2 cellular contexts compared by ENCODE assay signal in the genomic region with DNA sequence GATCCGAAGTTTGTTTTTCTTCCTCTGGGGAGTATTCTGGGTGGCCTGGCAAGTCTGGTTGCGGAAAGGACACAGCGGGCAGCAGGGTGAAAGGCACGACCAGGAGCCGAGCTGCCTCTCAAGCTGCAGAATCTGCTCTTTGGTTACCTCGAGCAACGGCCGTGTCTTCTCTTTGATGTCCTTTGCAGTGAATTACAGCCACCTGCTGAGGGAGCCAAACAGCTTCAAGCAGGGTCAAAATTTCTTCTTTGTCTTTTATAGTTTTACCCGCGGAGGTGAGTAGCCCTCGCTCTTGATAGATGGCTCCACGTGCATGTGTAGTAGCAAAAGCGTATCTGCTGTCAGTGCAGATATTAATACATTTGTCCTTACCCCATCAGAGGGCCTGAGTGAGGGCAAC.
TF ChIP-seq lines count a peak whose summit lies in the region.

No MANE protein-coding gene starts in this region.

TF ChIP-seq in Ishikawa, 13 proteins besides CTCF, POLR2A, EP300 and RAD21:
- TF ChIP-seq, protein P1, sequence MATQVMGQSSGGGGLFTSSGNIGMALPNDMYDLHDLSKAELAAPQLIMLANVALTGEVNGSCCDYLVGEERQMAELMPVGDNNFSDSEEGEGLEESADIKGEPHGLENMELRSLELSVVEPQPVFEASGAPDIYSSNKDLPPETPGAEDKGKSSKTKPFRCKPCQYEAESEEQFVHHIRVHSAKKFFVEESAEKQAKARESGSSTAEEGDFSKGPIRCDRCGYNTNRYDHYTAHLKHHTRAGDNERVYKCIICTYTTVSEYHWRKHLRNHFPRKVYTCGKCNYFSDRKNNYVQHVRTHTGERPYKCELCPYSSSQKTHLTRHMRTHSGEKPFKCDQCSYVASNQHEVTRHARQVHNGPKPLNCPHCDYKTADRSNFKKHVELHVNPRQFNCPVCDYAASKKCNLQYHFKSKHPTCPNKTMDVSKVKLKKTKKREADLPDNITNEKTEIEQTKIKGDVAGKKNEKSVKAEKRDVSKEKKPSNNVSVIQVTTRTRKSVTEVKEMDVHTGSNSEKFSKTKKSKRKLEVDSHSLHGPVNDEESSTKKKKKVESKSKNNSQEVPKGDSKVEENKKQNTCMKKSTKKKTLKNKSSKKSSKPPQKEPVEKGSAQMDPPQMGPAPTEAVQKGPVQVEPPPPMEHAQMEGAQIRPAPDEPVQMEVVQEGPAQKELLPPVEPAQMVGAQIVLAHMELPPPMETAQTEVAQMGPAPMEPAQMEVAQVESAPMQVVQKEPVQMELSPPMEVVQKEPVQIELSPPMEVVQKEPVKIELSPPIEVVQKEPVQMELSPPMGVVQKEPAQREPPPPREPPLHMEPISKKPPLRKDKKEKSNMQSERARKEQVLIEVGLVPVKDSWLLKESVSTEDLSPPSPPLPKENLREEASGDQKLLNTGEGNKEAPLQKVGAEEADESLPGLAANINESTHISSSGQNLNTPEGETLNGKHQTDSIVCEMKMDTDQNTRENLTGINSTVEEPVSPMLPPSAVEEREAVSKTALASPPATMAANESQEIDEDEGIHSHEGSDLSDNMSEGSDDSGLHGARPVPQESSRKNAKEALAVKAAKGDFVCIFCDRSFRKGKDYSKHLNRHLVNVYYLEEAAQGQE (IDR thresholded peaks at IDR 0.05; ENCODE audit: low read depth): no peak
- TF ChIP-seq FOXM1 (IDR thresholded peaks at IDR 0.05; ENCODE audit: borderline replicate concordance, low read depth) (no peak), CREB1 (IDR thresholded peaks at IDR 0.05; ENCODE audit: low read depth) (no peak), YY1 (IDR thresholded peaks at IDR 0.05; ENCODE audit: low read depth) (no peak)
- TF ChIP-seq, protein P2, sequence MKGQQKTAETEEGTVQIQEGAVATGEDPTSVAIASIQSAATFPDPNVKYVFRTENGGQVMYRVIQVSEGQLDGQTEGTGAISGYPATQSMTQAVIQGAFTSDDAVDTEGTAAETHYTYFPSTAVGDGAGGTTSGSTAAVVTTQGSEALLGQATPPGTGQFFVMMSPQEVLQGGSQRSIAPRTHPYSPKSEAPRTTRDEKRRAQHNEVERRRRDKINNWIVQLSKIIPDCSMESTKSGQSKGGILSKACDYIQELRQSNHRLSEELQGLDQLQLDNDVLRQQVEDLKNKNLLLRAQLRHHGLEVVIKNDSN (IDR thresholded peaks at IDR 0.05): no peak
- TF ChIP-seq, protein P3, sequence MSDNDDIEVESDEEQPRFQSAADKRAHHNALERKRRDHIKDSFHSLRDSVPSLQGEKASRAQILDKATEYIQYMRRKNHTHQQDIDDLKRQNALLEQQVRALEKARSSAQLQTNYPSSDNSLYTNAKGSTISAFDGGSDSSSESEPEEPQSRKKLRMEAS (IDR thresholded peaks at IDR 0.05): no peak

TF ChIP-seq in WTC11, 78 proteins besides CTCF, POLR2A, EP300 and RAD21 (continued from another document):
- TF ChIP-seq, protein P4, sequence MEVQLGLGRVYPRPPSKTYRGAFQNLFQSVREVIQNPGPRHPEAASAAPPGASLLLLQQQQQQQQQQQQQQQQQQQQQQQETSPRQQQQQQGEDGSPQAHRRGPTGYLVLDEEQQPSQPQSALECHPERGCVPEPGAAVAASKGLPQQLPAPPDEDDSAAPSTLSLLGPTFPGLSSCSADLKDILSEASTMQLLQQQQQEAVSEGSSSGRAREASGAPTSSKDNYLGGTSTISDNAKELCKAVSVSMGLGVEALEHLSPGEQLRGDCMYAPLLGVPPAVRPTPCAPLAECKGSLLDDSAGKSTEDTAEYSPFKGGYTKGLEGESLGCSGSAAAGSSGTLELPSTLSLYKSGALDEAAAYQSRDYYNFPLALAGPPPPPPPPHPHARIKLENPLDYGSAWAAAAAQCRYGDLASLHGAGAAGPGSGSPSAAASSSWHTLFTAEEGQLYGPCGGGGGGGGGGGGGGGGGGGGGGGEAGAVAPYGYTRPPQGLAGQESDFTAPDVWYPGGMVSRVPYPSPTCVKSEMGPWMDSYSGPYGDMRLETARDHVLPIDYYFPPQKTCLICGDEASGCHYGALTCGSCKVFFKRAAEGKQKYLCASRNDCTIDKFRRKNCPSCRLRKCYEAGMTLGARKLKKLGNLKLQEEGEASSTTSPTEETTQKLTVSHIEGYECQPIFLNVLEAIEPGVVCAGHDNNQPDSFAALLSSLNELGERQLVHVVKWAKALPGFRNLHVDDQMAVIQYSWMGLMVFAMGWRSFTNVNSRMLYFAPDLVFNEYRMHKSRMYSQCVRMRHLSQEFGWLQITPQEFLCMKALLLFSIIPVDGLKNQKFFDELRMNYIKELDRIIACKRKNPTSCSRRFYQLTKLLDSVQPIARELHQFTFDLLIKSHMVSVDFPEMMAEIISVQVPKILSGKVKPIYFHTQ (CRISPR knock-in tag; IDR thresholded peaks at IDR 0.05): 0 out of 2 replicates have a peak, but pooled peaks have one; percentile 17
- no peak for TF ChIP-seq OVOL2 (CRISPR knock-in tag; IDR thresholded peaks at IDR 0.05; ENCODE audit: borderline replicate concordance)
- TF ChIP-seq GABPB1 (CRISPR knock-in tag; IDR thresholded peaks at IDR 0.05): no peak
- no peak for TF ChIP-seq FOXJ3 (CRISPR knock-in tag; IDR thresholded peaks at IDR 0.05; ENCODE audit: borderline replicate concordance)
